ENCODE assay signal across 1 cellular context in the genomic region with DNA sequence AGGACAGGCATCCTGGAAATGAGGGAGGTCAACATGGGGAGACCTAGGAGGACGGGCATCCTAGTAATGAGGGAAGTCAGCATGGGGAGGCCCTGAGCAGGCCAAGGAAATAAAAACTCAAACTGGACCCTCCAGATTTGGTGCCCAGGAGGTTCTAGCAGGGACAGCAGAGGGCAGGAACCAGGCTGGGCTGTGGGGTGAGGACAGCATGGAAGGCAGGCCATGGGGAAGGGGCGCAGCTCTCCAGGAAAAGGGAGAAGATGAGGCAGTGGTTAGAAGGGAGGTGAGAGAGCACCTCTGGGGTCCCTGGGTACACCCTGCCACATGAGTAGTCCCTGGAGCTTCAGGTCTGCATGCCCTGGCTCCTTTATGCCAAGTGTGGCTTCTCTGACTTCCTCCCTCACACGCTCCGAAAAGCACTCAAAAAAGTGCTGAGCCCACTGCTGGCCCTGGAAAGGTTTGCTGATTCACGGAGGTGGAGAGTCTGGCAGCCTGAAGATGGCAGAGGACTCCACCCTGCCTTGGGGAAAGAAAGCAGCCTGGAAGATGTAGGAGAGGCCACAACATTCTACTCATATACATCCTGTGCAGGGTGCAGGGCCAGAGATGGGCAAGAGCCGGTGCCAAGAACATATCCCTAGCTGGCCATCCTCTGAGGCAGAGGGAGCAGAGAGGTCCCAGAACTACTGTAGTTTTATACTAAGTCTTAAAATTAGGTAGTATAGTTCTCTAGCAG.
TF ChIP-seq lines count a peak whose summit lies in the region.

No MANE protein-coding gene starts in this region.

TF ChIP-seq in SK-N-SH, 30 proteins besides CTCF, POLR2A, EP300 and RAD21 (continued from another document):
- TF ChIP-seq, protein P1, sequence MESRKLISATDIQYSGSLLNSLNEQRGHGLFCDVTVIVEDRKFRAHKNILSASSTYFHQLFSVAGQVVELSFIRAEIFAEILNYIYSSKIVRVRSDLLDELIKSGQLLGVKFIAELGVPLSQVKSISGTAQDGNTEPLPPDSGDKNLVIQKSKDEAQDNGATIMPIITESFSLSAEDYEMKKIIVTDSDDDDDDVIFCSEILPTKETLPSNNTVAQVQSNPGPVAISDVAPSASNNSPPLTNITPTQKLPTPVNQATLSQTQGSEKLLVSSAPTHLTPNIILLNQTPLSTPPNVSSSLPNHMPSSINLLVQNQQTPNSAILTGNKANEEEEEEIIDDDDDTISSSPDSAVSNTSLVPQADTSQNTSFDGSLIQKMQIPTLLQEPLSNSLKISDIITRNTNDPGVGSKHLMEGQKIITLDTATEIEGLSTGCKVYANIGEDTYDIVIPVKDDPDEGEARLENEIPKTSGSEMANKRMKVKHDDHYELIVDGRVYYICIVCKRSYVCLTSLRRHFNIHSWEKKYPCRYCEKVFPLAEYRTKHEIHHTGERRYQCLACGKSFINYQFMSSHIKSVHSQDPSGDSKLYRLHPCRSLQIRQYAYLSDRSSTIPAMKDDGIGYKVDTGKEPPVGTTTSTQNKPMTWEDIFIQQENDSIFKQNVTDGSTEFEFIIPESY (IDR thresholded peaks at IDR 0.05; ENCODE audit: borderline replicate concordance, low read depth): no peak
- TF ChIP-seq SIN3A (IDR thresholded peaks at IDR 0.05; ENCODE audit: borderline replicate concordance, low read depth, low read length): no peak
- TF ChIP-seq, protein P2, sequence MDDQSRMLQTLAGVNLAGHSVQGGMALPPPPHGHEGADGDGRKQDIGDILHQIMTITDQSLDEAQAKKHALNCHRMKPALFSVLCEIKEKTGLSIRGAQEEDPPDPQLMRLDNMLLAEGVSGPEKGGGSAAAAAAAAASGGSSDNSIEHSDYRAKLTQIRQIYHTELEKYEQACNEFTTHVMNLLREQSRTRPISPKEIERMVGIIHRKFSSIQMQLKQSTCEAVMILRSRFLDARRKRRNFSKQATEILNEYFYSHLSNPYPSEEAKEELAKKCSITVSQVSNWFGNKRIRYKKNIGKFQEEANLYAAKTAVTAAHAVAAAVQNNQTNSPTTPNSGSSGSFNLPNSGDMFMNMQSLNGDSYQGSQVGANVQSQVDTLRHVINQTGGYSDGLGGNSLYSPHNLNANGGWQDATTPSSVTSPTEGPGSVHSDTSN (IDR thresholded peaks at IDR 0.05): no peak
- no peak for TF ChIP-seq GABPA (IDR thresholded peaks at IDR 0.05; ENCODE audit: low read depth)
- TF ChIP-seq TEAD4 (IDR thresholded peaks at IDR 0.05; ENCODE audit: borderline replicate concordance, insufficient read depth): no peak
- no peak for TF ChIP-seq FOXM1 (IDR thresholded peaks at IDR 0.05; ENCODE audit: low read depth)
- TF ChIP-seq POLR2AphosphoS5 (IDR thresholded peaks at IDR 0.05; ENCODE audit: low read depth, low read length): no peak
- no peak for TF ChIP-seq RCOR1 (IDR thresholded peaks at IDR 0.05; ENCODE audit: low read length)
- TF ChIP-seq ELF1 (IDR thresholded peaks at IDR 0.05): no peak
